In genomic region chr7:7567898-7568531, GRCh38 we compare ENCODE assay signal across 8 cellular contexts. TPM values are rescaled to one million over a fixed set of nuclear protein-coding genes. Genes with fewer than 3 reads are reported as not detected.
DNase-seq lines count a peak whose midpoint lies in the region; ATAC-seq and TF ChIP-seq lines count a peak whose summit lies in the region.

No MANE protein-coding gene starts in this region.

- no peak for ATAC-seq in body of pancreas

- TF ChIP-seq POLR2A in body of pancreas (IDR thresholded peaks at IDR 0.05) (no peak), erythroblast (IDR thresholded peaks at IDR 0.05; ENCODE audit: low read length) (no peak)

- POLR2A ChIA-PET in AG04450 (lab: Yijun Ruan, JAX) = no interaction called here

- H3K27me3 ChIP-seq in AG04450 (ENCODE audit: control insufficient read depth, insufficient read depth, low read length) = no peaks in the 10 kb centered on the region
- H3K27me3 ChIP-seq in HL-60 (ENCODE audit: insufficient read depth, poor library complexity, severe bottlenecking) = no peaks in the 10 kb centered on the region
- no peaks in the 10 kb centered on the region for H3K27me3 ChIP-seq in body of pancreas
- H3K27me3 ChIP-seq in muscle layer of colon (ENCODE audit: control insufficient read depth in 1 of 2, insufficient read depth in 2 of 2, low read length in 2 of 2) = no peaks in the 10 kb centered on the region

- DNase-seq in AG04450 (ENCODE audit: low read depth, low spot score) (no peak), HL-60 (ENCODE audit: low read depth in 1 of 2, low spot score in 1 of 2) (no peak), body of pancreas (no peak), NCI-H146 (lab: John Stamatoyannopoulos, UW) (no peak), kidney glomerular epithelial cell (lab: John Stamatoyannopoulos, UW) (no peak), erythroblast (lab: John Stamatoyannopoulos, UW) (no peak), NCI-H526 (lab: John Stamatoyannopoulos, UW) (no peak)

- TF ChIP-seq CTCF in AG04450 (IDR thresholded peaks at IDR 0.05; ENCODE audit: low read depth, low read length) = no peak
- TF ChIP-seq CTCF in HL-60 (IDR thresholded peaks at IDR 0.05; ENCODE audit: insufficient read depth, low read length) = no peak
- TF ChIP-seq CTCF in body of pancreas (IDR thresholded peaks at IDR 0.05) = no peak

- no peaks in the 10 kb centered on the region for H3K9me3 ChIP-seq in AG04450 (ENCODE audit: control insufficient read depth, insufficient read depth, low read length)
- no peaks in the 10 kb centered on the region for H3K9me3 ChIP-seq in body of pancreas
- H3K9me3 ChIP-seq in muscle layer of colon (ENCODE audit: low read length) = no peaks in the 10 kb centered on the region

- intact Hi-C loops in body of pancreas (cut with DNase I) = no loop called here

- no peak overlapping the region for H3K27ac ChIP-seq in AG04450 (ENCODE audit: low read depth, low read length)
- H3K27ac ChIP-seq in HL-60 (replicated peaks) = peak overlapping the region; percentile 61
- H3K27ac ChIP-seq in body of pancreas = peak overlapping the region; percentile 93 to 98 (median 96)
- H3K27ac ChIP-seq in muscle layer of colon (ENCODE audit: low read depth, low read length) = no peak overlapping the region

- H3K36me3 ChIP-seq in body of pancreas (replicated peaks in 1 of 2; ENCODE audit: insufficient read depth in 1 of 2, low read depth in 2 of 2) = no peaks in the 10 kb centered on the region
- H3K36me3 ChIP-seq in muscle layer of colon (ENCODE audit: insufficient read depth, low read length) = no peaks in the 10 kb centered on the region

- CTCF ChIA-PET in AG04450 (lab: Charles Lee) = interaction anchor here (0.6 to 1.6 kb wide), 6 partner anchors 113 to 728 kb away, joined by 3 to 7 read pairs (median 3); no protein-coding TSS in a partner anchor

- peak overlapping the region; percentile 74 for H3K4me3 ChIP-seq in AG04450 (ENCODE audit: low read depth, low read length)
- H3K4me3 ChIP-seq in HL-60 (replicated peaks; ENCODE audit: insufficient read depth, low read length) = peak overlapping the region; percentile 61
- H3K4me3 ChIP-seq in body of pancreas = peak overlapping the region; percentile 52 to 75
- H3K4me3 ChIP-seq in muscle layer of colon (ENCODE audit: low read depth in 1 of 2, low read length in 2 of 2) = peak overlapping the region; percentile 75 to 87

- peaks cover 65% of the 10 kb centered on the region for H3K4me1 ChIP-seq in body of pancreas
- peaks cover 15% of the 10 kb centered on the region for H3K4me1 ChIP-seq in muscle layer of colon (ENCODE audit: insufficient read depth, low read length)

- WGBS in body of pancreas, 2 donors = 17 to 20% methylated on average over 2 of the region's 2 CpGs

- peak overlapping the region; percentile 72 for H3K9ac ChIP-seq in muscle layer of colon (ENCODE audit: low read length)

RNA-seq across cellular contexts. Expression of gene MIOS, which starts 1.3 kb away (rescaled TPM):
- polyA plus RNA-seq in AG04450 (2011; rRNA removed) = 19.0 and 26.6 TPM in 2 replicates
- 14.9 and 30.1 TPM in 2 replicates for polyA minus RNA-seq in AG04450 (2011; rRNA and poly(A)+ RNA removed)
- total RNA-seq in body of pancreas = 10 to 100 TPM; 42.5 to 44.6 TPM

RNA-seq across cellular contexts. Expression of gene COL28A1, which starts 32.3 kb away (rescaled TPM):
- polyA plus RNA-seq in AG04450 (2011; rRNA removed) = 0.02 and 0.04 TPM in 2 replicates
- 0.13 TPM in 1 of 2 replicates, not detected in the other for polyA minus RNA-seq in AG04450 (2011; rRNA and poly(A)+ RNA removed)
- 10 to 100 TPM; 13.8 to 16.9 TPM for total RNA-seq in body of pancreas

Comparison
In these comparisons a context has a peak if more than half of its experiments do, and no peak if none do; other contexts are left out.
1. H3K27ac ChIP-seq: peak in HL-60 (single experiment) and body of pancreas (4 of 4); none in AG04450 (single experiment) and muscle layer of colon (single experiment).
2. Peak in every context shown above with its lines, with median percentiles within 50 percentile points of each other: H3K4me3 ChIP-seq.